In genomic region chr14:51726166-51726899, GRCh38 we compare ENCODE assay signal across 20 cellular contexts.
DNase-seq lines count a peak whose midpoint lies in the region; ATAC-seq and TF ChIP-seq lines count a peak whose summit lies in the region.
"Had no signal": no experiment of that assay in that cellular context is flagged by ENCODE, and none has a peak within 500 bp of the region (broad histone marks: within the 10 kb centered on the region; RNA-seq: fewer than 3 reads in every experiment).

No MANE protein-coding gene starts in this region.

- H3K4me3 ChIP-seq in SJSA1 (no peak overlapping the region), gastrocnemius medialis (no peak overlapping the region)
- no peak overlapping the region for H3K4me3 ChIP-seq in effector memory CD4-positive, alpha-beta T cell (ENCODE audit: insufficient read depth, low read depth, low read length, poor library complexity, severe bottlenecking)
- H3K4me3 ChIP-seq: coronary artery had no signal

- intact Hi-C loops in Right ventricle myocardium inferior (cut with DNase I) = no loop called here
- intact Hi-C loops in gastrocnemius medialis (cut with DNase I; ENCODE audit: low total_unique reads) = no loop called here

- no peaks in the 10 kb centered on the region for H3K27me3 ChIP-seq in SJSA1 (replicated peaks)
- H3K27me3 ChIP-seq in gastrocnemius medialis = no peaks in the 10 kb centered on the region
- H3K27me3 ChIP-seq in effector memory CD4-positive, alpha-beta T cell (replicated peaks; ENCODE audit: control insufficient read depth, insufficient read depth, low read length, poor library complexity, severe bottlenecking) = no peaks in the 10 kb centered on the region

- DNase-seq in EH (ENCODE audit: low read depth) = peak; percentile 68
- no peak for DNase-seq in SJSA1 (ENCODE audit: low read depth in 1 of 2, low spot score in 2 of 2)
- DNase-seq in epithelial cell of prostate (ENCODE audit: low read depth, low spot score) = no peak
- DNase-seq in pulmonary artery endothelial cell (ENCODE audit: low read depth, low spot score) = peak; percentile 7
- no peak for DNase-seq in Right ventricle myocardium inferior (ENCODE audit: missing footprints)
- DNase-seq in gastrocnemius medialis = no peak
- no peak for DNase-seq in effector memory CD4-positive, alpha-beta T cell
- DNase-seq: activated CD8-positive, alpha-beta memory T cell treated with anti-CD3 and anti-CD28 coated beads, Interleukin-2, amount 10 ng/mL, durations not matched to agents 7 days and 5 days; anterior cingulate cortex; GDM1; mammary epithelial cell; NCI-H2029 treated with DMSO at 0.1 percent for 48 hours; NCI-H510A; retina; SHP77 treated with DMSO at 0.1 percent for 48 hours; substantia nigra had no signal

- H3K4me1 ChIP-seq in SJSA1 (replicated peaks) = no peaks in the 10 kb centered on the region
- no peaks in the 10 kb centered on the region for H3K4me1 ChIP-seq in gastrocnemius medialis
- no peaks in the 10 kb centered on the region for H3K4me1 ChIP-seq in effector memory CD4-positive, alpha-beta T cell (ENCODE audit: control insufficient read depth, insufficient read depth, low read length, poor library complexity, severe bottlenecking)

- H3K27ac Mint-ChIP-seq in stimulated activated memory B cell treated with anti-CD40 and anti-IgM and Interleukin-4, amounts not matched to agents 10 μg/mL and 1 μg/mL and 100 μg/mL, for 72 hours = no peak overlapping the region
- H3K27ac Mint-ChIP-seq: activated CD8-positive, alpha-beta memory T cell treated with anti-CD3 and anti-CD28 coated beads, Interleukin-2, amount 10 ng/mL, durations not matched to agents 7 days and 5 days; natural killer cell treated with Interleukin-12 subunit alpha and Interleukin-12 subunit beta and Interleukin-15 and Interleukin-18, amount 100 ng/mL, for 72 hours had no signal

- peaks cover 9% of the 10 kb centered on the region for H3K4me1 Mint-ChIP-seq in stimulated activated memory B cell treated with anti-CD40 and anti-IgM and Interleukin-4, amounts not matched to agents 10 μg/mL and 1 μg/mL and 100 μg/mL, for 72 hours
- H3K4me1 Mint-ChIP-seq: activated CD8-positive, alpha-beta memory T cell treated with anti-CD3 and anti-CD28 coated beads, Interleukin-2, amount 10 ng/mL, durations not matched to agents 7 days and 5 days had no signal

- no peak overlapping the region for H3K4me3 Mint-ChIP-seq in stimulated activated memory B cell treated with anti-CD40 and anti-IgM and Interleukin-4, amounts not matched to agents 10 μg/mL and 1 μg/mL and 100 μg/mL, for 72 hours
- H3K4me3 Mint-ChIP-seq: activated CD8-positive, alpha-beta memory T cell treated with anti-CD3 and anti-CD28 coated beads, Interleukin-2, amount 10 ng/mL, durations not matched to agents 7 days and 5 days; natural killer cell treated with Interleukin-12 subunit alpha and Interleukin-12 subunit beta and Interleukin-15 and Interleukin-18, amount 100 ng/mL, for 72 hours had no signal

- in situ Hi-C loops in gastrocnemius medialis (cut with MboI; ENCODE audit: low sequenced_read_pairs in 4 of 4) = no loop called here

- H3K9me3 Mint-ChIP-seq in stimulated activated memory B cell treated with anti-CD40 and anti-IgM and Interleukin-4, amounts not matched to agents 10 μg/mL and 1 μg/mL and 100 μg/mL, for 72 hours = no peaks in the 10 kb centered on the region
- H3K9me3 Mint-ChIP-seq: natural killer cell treated with Interleukin-12 subunit alpha and Interleukin-12 subunit beta and Interleukin-15 and Interleukin-18, amount 100 ng/mL, for 72 hours had no signal

- TF ChIP-seq CTCF in gastrocnemius medialis (IDR thresholded peaks at IDR 0.05 in 4 of 5, conservative IDR thresholded peaks at IDR 0.05 in 1 of 5) = no peak

- H3K36me3 ChIP-seq in SJSA1 = peaks cover 90% of the 10 kb centered on the region
- peaks cover 0 to 17% of the 10 kb centered on the region in 2 donors for H3K36me3 ChIP-seq in gastrocnemius medialis
- H3K36me3 ChIP-seq in effector memory CD4-positive, alpha-beta T cell (ENCODE audit: control insufficient read depth, insufficient read depth, low read length) = no peaks in the 10 kb centered on the region

- no peaks in the 10 kb centered on the region for H3K36me3 Mint-ChIP-seq in stimulated activated memory B cell treated with anti-CD40 and anti-IgM and Interleukin-4, amounts not matched to agents 10 μg/mL and 1 μg/mL and 100 μg/mL, for 72 hours
- H3K36me3 Mint-ChIP-seq: activated CD8-positive, alpha-beta memory T cell treated with anti-CD3 and anti-CD28 coated beads, Interleukin-2, amount 10 ng/mL, durations not matched to agents 7 days and 5 days; natural killer cell treated with Interleukin-12 subunit alpha and Interleukin-12 subunit beta and Interleukin-15 and Interleukin-18, amount 100 ng/mL, for 72 hours had no signal

- H3K27ac ChIP-seq in SJSA1 = peak overlapping the region; percentile 27; the same call in 1 of the 2 replicates
- H3K27ac ChIP-seq in epithelial cell of prostate = peak overlapping the region; percentile 15
- H3K27ac ChIP-seq in gastrocnemius medialis = no peak overlapping the region
- H3K27ac ChIP-seq in effector memory CD4-positive, alpha-beta T cell (ENCODE audit: insufficient read depth, low read length, poor library complexity, severe bottlenecking) = no peak overlapping the region
- H3K27ac ChIP-seq: coronary artery had no signal

- ATAC-seq in Right ventricle myocardium inferior (no peak), gastrocnemius medialis (no peak)
- no peak for ATAC-seq in stimulated activated memory B cell treated with anti-CD40 and anti-IgM and Interleukin-4, amounts not matched to agents 10 μg/mL and 1 μg/mL and 100 μg/mL, for 72 hours
- ATAC-seq: activated CD4-positive, CD25-positive, alpha-beta regulatory T cell treated with anti-CD3 and anti-CD28 coated beads, Interleukin-2, amount 50 U/mL, for 24 hours; activated CD8-positive, alpha-beta memory T cell treated with anti-CD3 and anti-CD28 coated beads, Interleukin-2, amount 10 ng/mL, durations not matched to agents 7 days and 5 days; natural killer cell treated with Interleukin-12 subunit alpha and Interleukin-12 subunit beta and Interleukin-15 and Interleukin-18, amount 100 ng/mL, for 72 hours had no signal

- H3K27me3 Mint-ChIP-seq in stimulated activated memory B cell treated with anti-CD40 and anti-IgM and Interleukin-4, amounts not matched to agents 10 μg/mL and 1 μg/mL and 100 μg/mL, for 72 hours = peaks cover under 1% of the 10 kb centered on the region
- H3K27me3 Mint-ChIP-seq: activated CD8-positive, alpha-beta memory T cell treated with anti-CD3 and anti-CD28 coated beads, Interleukin-2, amount 10 ng/mL, durations not matched to agents 7 days and 5 days had no signal

- H3K9me3 ChIP-seq in SJSA1 (replicated peaks) = no peaks in the 10 kb centered on the region
- H3K9me3 ChIP-seq in gastrocnemius medialis = no peaks in the 10 kb centered on the region
- no peaks in the 10 kb centered on the region for H3K9me3 ChIP-seq in effector memory CD4-positive, alpha-beta T cell (ENCODE audit: control insufficient read depth, low read length)

- TF ChIP-seq POLR2A in gastrocnemius medialis (IDR thresholded peaks at IDR 0.05) = no peak

Comparison
In these comparisons a context has a peak if more than half of its experiments do, and no peak if none do; other contexts are left out.
1. DNase-seq: peak in EH (single experiment) and pulmonary artery endothelial cell (single experiment); none in SJSA1 (0 of 2), epithelial cell of prostate (single experiment), Right ventricle myocardium inferior (single experiment), gastrocnemius medialis (0 of 2) and effector memory CD4-positive, alpha-beta T cell (0 of 3).
2. H3K27ac ChIP-seq: peak in SJSA1 (single experiment) and epithelial cell of prostate (single experiment); none in gastrocnemius medialis (0 of 4) and effector memory CD4-positive, alpha-beta T cell (single experiment).